ENCODE assay signal across 1 cellular context in genomic region chr1:212856755-212857154, GRCh38.
TF ChIP-seq lines count a peak whose summit lies in the region.

No MANE protein-coding gene starts in this region.

TF ChIP-seq in WTC11, 78 proteins besides CTCF, POLR2A, EP300 and RAD21 (continued from another document):
- TF ChIP-seq CDX4 (CRISPR knock-in tag; IDR thresholded peaks at IDR 0.05; ENCODE audit: borderline replicate concordance), result no peak
TF ChIP-seq in WTC11: peak in this region for 1.
